In the genomic region with DNA sequence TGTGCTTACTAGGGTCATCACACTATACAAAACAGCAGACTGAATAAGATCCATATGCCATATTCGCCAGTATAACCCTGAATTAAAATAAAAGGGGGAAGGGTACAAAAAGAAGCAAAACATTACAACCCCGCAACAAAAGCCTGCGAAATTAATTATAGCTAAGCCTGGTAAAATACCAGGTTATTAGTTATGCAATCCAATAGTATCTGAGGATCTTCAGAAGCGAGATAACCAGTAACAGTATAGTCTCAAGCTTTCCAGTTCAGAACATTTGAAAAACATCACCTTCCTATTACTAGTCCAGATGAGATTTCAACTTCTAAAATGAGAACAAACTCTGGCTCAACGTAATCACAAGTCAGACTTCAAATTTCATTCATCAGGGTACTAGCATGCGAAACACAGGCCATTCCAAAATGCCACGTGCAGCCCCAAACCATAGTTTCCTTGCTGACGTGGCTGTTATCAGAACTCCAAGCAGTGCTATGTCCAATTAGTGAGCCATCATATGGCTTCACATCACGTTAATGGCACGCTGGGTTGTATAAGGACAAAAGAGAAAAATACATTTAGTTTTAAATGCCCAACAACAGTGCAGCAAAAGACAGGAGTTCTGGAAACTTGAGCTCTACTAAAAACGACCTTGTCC, we compare ENCODE assay signal across 1 cellular context.
TF ChIP-seq lines count a peak whose summit lies in the region.

No MANE protein-coding gene starts in this region.

TF ChIP-seq in HepG2, 621 proteins besides CTCF, POLR2A, EP300 and RAD21 (continued from another document and continues in another):
- TF ChIP-seq, protein P1, sequence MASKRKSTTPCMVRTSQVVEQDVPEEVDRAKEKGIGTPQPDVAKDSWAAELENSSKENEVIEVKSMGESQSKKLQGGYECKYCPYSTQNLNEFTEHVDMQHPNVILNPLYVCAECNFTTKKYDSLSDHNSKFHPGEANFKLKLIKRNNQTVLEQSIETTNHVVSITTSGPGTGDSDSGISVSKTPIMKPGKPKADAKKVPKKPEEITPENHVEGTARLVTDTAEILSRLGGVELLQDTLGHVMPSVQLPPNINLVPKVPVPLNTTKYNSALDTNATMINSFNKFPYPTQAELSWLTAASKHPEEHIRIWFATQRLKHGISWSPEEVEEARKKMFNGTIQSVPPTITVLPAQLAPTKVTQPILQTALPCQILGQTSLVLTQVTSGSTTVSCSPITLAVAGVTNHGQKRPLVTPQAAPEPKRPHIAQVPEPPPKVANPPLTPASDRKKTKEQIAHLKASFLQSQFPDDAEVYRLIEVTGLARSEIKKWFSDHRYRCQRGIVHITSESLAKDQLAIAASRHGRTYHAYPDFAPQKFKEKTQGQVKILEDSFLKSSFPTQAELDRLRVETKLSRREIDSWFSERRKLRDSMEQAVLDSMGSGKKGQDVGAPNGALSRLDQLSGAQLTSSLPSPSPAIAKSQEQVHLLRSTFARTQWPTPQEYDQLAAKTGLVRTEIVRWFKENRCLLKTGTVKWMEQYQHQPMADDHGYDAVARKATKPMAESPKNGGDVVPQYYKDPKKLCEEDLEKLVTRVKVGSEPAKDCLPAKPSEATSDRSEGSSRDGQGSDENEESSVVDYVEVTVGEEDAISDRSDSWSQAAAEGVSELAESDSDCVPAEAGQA (IDR thresholded peaks at IDR 0.05; ENCODE audit: low read depth) = no peak
- TF ChIP-seq, protein P1 (CRISPR knock-in tag; IDR thresholded peaks at IDR 0.05; ENCODE audit: borderline replicate concordance) = no peak
- TF ChIP-seq ZBTB42 (CRISPR knock-in tag; IDR thresholded peaks at IDR 0.05) (no peak), MED1 (CRISPR knock-in tag; IDR thresholded peaks at IDR 0.05) (0 out of 2 replicates have a peak, but pooled peaks have one; percentile 20), SIN3A (IDR thresholded peaks at IDR 0.05; ENCODE audit: borderline replicate concordance, low read depth, low read length) (no peak), ZNF564 (CRISPR knock-in tag; IDR thresholded peaks at IDR 0.05) (no peak), CBFB (CRISPR knock-in tag; IDR thresholded peaks at IDR 0.05) (no peak), EED (CRISPR knock-in tag; IDR thresholded peaks at IDR 0.05) (no peak), TBX3 (IDR thresholded peaks at IDR 0.05; ENCODE audit: borderline replicate concordance) (no peak), ASH2L (IDR thresholded peaks at IDR 0.05; ENCODE audit: insufficient read length, low read depth, low read length) (no peak), TOPORS (CRISPR knock-in tag; IDR thresholded peaks at IDR 0.05) (0 out of 2 replicates have a peak, but pooled peaks have one; percentile 8), SRSF9 (IDR thresholded peaks at IDR 0.05; ENCODE audit: borderline replicate concordance, insufficient read depth, low read depth, low read length, poor library complexity, severe bottlenecking) (no peak), HNRNPUL1 (IDR thresholded peaks at IDR 0.05; ENCODE audit: low read depth, low read length) (no peak), ZNF703 (CRISPR knock-in tag; IDR thresholded peaks at IDR 0.05; ENCODE audit: borderline replicate concordance) (no peak), PAWR (CRISPR knock-in tag; IDR thresholded peaks at IDR 0.05; ENCODE audit: borderline replicate concordance) (no peak), ZNF792 (CRISPR knock-in tag; IDR thresholded peaks at IDR 0.05) (no peak), SIX1 (CRISPR knock-in tag; IDR thresholded peaks at IDR 0.05; ENCODE audit: borderline replicate concordance) (no peak), NCOA1 (CRISPR knock-in tag; IDR thresholded peaks at IDR 0.05) (no peak), BCL6 (CRISPR knock-in tag; IDR thresholded peaks at IDR 0.05) (peak; percentile 24; the same call in 1 of the 2 replicates), RBAK (CRISPR knock-in tag; IDR thresholded peaks at IDR 0.05) (no peak), ZNF350 (CRISPR knock-in tag; IDR thresholded peaks at IDR 0.05; ENCODE audit: borderline replicate concordance, low read depth) (no peak), ATF1 (CRISPR knock-in tag; IDR thresholded peaks at IDR 0.05) (no peak), ZNF230 (CRISPR knock-in tag; IDR thresholded peaks at IDR 0.05) (peak; percentile 15; the same call in 1 of the 2 replicates), ISX (CRISPR knock-in tag; conservative IDR thresholded peaks at IDR 0.05) (no peak), RNF2 (conservative IDR thresholded peaks at IDR 0.05; ENCODE audit: low read depth) (0 out of 2 replicates have a peak, but pooled peaks have one; percentile 47), RFX3 (CRISPR knock-in tag; IDR thresholded peaks at IDR 0.05) (no peak), DMAP1 (CRISPR knock-in tag; IDR thresholded peaks at IDR 0.05) (peak; percentile 66), POLR2AphosphoS5 (IDR thresholded peaks at IDR 0.05; ENCODE audit: low read depth, low read length) (0 out of 2 replicates have a peak, but pooled peaks have one; percentile 21), ZFY (CRISPR knock-in tag; IDR thresholded peaks at IDR 0.05) (no peak), NFE2L2 (IDR thresholded peaks at IDR 0.05; ENCODE audit: low read length) (no peak), CEBPG (CRISPR knock-in tag; IDR thresholded peaks at IDR 0.05) (no peak)
- TF ChIP-seq, protein P2, sequence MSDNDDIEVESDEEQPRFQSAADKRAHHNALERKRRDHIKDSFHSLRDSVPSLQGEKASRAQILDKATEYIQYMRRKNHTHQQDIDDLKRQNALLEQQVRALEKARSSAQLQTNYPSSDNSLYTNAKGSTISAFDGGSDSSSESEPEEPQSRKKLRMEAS (IDR thresholded peaks at IDR 0.05) = peak; percentile 91
- TF ChIP-seq, protein P3, sequence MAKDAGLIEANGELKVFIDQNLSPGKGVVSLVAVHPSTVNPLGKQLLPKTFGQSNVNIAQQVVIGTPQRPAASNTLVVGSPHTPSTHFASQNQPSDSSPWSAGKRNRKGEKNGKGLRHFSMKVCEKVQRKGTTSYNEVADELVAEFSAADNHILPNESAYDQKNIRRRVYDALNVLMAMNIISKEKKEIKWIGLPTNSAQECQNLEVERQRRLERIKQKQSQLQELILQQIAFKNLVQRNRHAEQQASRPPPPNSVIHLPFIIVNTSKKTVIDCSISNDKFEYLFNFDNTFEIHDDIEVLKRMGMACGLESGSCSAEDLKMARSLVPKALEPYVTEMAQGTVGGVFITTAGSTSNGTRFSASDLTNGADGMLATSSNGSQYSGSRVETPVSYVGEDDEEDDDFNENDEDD (CRISPR knock-in tag; IDR thresholded peaks at IDR 0.05; ENCODE audit: borderline replicate concordance) = peak; percentile 80; the same call in 1 of the 2 replicates
- TF ChIP-seq, protein P4, sequence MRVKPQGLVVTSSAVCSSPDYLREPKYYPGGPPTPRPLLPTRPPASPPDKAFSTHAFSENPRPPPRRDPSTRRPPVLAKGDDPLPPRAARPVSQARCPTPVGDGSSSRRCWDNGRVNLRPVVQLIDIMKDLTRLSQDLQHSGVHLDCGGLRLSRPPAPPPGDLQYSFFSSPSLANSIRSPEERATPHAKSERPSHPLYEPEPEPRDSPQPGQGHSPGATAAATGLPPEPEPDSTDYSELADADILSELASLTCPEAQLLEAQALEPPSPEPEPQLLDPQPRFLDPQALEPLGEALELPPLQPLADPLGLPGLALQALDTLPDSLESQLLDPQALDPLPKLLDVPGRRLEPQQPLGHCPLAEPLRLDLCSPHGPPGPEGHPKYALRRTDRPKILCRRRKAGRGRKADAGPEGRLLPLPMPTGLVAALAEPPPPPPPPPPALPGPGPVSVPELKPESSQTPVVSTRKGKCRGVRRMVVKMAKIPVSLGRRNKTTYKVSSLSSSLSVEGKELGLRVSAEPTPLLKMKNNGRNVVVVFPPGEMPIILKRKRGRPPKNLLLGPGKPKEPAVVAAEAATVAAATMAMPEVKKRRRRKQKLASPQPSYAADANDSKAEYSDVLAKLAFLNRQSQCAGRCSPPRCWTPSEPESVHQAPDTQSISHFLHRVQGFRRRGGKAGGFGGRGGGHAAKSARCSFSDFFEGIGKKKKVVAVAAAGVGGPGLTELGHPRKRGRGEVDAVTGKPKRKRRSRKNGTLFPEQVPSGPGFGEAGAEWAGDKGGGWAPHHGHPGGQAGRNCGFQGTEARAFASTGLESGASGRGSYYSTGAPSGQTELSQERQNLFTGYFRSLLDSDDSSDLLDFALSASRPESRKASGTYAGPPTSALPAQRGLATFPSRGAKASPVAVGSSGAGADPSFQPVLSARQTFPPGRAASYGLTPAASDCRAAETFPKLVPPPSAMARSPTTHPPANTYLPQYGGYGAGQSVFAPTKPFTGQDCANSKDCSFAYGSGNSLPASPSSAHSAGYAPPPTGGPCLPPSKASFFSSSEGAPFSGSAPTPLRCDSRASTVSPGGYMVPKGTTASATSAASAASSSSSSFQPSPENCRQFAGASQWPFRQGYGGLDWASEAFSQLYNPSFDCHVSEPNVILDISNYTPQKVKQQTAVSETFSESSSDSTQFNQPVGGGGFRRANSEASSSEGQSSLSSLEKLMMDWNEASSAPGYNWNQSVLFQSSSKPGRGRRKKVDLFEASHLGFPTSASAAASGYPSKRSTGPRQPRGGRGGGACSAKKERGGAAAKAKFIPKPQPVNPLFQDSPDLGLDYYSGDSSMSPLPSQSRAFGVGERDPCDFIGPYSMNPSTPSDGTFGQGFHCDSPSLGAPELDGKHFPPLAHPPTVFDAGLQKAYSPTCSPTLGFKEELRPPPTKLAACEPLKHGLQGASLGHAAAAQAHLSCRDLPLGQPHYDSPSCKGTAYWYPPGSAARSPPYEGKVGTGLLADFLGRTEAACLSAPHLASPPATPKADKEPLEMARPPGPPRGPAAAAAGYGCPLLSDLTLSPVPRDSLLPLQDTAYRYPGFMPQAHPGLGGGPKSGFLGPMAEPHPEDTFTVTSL (CRISPR knock-in tag; IDR thresholded peaks at IDR 0.05; ENCODE audit: borderline replicate concordance) = peak; percentile 35; the same call in 1 of the 2 replicates
- TF ChIP-seq, protein P5, sequence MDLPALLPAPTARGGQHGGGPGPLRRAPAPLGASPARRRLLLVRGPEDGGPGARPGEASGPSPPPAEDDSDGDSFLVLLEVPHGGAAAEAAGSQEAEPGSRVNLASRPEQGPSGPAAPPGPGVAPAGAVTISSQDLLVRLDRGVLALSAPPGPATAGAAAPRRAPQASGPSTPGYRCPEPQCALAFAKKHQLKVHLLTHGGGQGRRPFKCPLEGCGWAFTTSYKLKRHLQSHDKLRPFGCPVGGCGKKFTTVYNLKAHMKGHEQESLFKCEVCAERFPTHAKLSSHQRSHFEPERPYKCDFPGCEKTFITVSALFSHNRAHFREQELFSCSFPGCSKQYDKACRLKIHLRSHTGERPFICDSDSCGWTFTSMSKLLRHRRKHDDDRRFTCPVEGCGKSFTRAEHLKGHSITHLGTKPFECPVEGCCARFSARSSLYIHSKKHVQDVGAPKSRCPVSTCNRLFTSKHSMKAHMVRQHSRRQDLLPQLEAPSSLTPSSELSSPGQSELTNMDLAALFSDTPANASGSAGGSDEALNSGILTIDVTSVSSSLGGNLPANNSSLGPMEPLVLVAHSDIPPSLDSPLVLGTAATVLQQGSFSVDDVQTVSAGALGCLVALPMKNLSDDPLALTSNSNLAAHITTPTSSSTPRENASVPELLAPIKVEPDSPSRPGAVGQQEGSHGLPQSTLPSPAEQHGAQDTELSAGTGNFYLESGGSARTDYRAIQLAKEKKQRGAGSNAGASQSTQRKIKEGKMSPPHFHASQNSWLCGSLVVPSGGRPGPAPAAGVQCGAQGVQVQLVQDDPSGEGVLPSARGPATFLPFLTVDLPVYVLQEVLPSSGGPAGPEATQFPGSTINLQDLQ (CRISPR knock-in tag; IDR thresholded peaks at IDR 0.05) = no peak
- TF ChIP-seq, protein P6, sequence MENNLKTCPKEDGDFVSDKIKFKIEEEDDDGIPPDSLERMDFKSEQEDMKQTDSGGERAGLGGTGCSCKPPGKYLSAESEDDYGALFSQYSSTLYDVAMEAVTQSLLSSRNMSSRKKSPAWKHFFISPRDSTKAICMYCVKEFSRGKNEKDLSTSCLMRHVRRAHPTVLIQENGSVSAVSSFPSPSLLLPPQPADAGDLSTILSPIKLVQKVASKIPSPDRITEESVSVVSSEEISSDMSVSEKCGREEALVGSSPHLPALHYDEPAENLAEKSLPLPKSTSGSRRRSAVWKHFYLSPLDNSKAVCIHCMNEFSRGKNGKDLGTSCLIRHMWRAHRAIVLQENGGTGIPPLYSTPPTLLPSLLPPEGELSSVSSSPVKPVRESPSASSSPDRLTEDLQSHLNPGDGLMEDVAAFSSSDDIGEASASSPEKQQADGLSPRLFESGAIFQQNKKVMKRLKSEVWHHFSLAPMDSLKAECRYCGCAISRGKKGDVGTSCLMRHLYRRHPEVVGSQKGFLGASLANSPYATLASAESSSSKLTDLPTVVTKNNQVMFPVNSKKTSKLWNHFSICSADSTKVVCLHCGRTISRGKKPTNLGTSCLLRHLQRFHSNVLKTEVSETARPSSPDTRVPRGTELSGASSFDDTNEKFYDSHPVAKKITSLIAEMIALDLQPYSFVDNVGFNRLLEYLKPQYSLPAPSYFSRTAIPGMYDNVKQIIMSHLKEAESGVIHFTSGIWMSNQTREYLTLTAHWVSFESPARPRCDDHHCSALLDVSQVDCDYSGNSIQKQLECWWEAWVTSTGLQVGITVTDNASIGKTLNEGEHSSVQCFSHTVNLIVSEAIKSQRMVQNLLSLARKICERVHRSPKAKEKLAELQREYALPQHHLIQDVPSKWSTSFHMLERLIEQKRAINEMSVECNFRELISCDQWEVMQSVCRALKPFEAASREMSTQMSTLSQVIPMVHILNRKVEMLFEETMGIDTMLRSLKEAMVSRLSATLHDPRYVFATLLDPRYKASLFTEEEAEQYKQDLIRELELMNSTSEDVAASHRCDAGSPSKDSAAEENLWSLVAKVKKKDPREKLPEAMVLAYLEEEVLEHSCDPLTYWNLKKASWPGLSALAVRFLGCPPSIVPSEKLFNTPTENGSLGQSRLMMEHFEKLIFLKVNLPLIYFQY (CRISPR knock-in tag; IDR thresholded peaks at IDR 0.05; ENCODE audit: borderline replicate concordance) = no peak
- TF ChIP-seq, protein P7, sequence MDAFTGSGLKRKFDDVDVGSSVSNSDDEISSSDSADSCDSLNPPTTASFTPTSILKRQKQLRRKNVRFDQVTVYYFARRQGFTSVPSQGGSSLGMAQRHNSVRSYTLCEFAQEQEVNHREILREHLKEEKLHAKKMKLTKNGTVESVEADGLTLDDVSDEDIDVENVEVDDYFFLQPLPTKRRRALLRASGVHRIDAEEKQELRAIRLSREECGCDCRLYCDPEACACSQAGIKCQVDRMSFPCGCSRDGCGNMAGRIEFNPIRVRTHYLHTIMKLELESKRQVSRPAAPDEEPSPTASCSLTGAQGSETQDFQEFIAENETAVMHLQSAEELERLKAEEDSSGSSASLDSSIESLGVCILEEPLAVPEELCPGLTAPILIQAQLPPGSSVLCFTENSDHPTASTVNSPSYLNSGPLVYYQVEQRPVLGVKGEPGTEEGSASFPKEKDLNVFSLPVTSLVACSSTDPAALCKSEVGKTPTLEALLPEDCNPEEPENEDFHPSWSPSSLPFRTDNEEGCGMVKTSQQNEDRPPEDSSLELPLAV (CRISPR knock-in tag; conservative IDR thresholded peaks at IDR 0.05; ENCODE audit: low read depth) = no peak
